In the genomic region with DNA sequence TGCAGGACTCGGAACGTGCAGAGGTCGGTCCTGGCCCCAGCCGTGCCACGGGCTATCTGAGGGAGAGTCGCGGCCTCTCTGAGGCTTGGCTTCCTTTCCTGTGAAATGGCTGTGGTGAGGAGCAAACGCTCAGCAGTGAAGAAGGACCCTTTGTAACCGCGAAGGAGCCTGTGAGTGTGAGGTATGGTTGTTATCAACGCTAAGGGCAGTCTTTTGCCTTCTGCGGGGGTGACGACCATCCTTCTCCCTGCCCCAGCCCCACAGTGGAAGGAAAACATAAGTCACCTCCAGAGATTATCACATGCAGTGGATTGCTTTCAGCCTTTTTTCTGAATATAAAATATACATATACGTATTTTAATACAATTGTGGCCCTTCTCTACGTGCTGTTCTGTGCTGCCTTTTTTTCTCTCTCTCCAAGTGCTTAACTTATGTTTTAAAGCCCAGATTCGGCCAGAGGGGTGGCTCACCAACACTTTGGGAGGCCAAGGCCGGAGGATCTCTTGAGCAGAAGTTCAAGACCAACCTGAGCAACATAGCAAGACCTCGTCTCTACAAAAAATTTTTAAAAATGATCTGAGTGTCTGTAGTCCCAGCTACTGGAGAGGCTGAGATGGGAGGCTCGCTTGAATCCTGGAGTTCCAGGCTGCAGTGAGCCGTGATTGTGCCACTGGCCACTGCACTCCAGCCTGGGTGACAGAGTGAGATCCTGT, we compare ENCODE assay signal across 8 cellular contexts. TPM values are rescaled to one million over a fixed set of nuclear protein-coding genes. Genes with fewer than 3 reads are reported as not detected.
A peak's percentile ranks its signal among the peaks of the same experiment; 100 is the strongest.
DNase-seq lines count a peak whose midpoint lies in the region; ATAC-seq and TF ChIP-seq lines count a peak whose summit lies in the region.

No MANE protein-coding gene starts in this region.

- ATAC-seq in central memory CD8-positive, alpha-beta T cell (replicated peaks; ENCODE audit: extremely low read depth, poor library complexity, severe bottlenecking), result no peak
- peak; percentile 1 to 9 (median 3) for ATAC-seq in natural killer cell
- ATAC-seq in HG03378 (IDR thresholded peaks at IDR 0.05; ENCODE audit: unreplicated experiment), result no peak
- no peak for ATAC-seq in GM19397 (IDR thresholded peaks at IDR 0.05; ENCODE audit: unreplicated experiment)

- H2AFZ ChIP-seq in KMS-11 (ENCODE audit: low read depth), result peak overlapping the region; percentile 96

- CTCF ChIA-PET in BJ (lab: Yijun Ruan, JAX), result interaction anchor here (0.5 to 24.9 kb wide), 24 partner anchors 11 to 323 kb away, joined by 3 to 974 read pairs (median 6); partner anchors contain the start of genes ACVRL1, ATG101, SMIM41 and TAMALIN

- intact Hi-C loops in natural killer cell (cut with micrococcal nuclease), result loop anchor here (1.0 to 2.0 kb wide), 2 partner anchors 18 to 97 kb away; partner anchors contain the start of gene TAMALIN

- H3K79me2 ChIP-seq in KMS-11 (ENCODE audit: insufficient read depth, low read depth), result no peaks in the 10 kb centered on the region

- no peaks in the 10 kb centered on the region for H3K27me3 ChIP-seq in BJ (ENCODE audit: control insufficient read depth, insufficient read depth, low read length)
- H3K27me3 ChIP-seq in KMS-11 (ENCODE audit: insufficient read depth, low read depth), result no peaks in the 10 kb centered on the region

- peaks cover 25% of the 10 kb centered on the region for H3K4me1 Mint-ChIP-seq in central memory CD8-positive, alpha-beta T cell
- peaks cover 35 to 44% of the 10 kb centered on the region in 2 donors for H3K4me1 Mint-ChIP-seq in natural killer cell

- POLR2A ChIA-PET in BJ (lab: Charles Lee), result no interaction called here

- H3K4me1 ChIP-seq in KMS-11 (ENCODE audit: low read depth, poor library complexity, severe bottlenecking), result peaks cover 29% of the 10 kb centered on the region

- H3K27ac ChIP-seq in KMS-11, result peak overlapping the region; percentile 63

- peaks cover 7% of the 10 kb centered on the region for H3K36me3 Mint-ChIP-seq in central memory CD8-positive, alpha-beta T cell (ENCODE audit: insufficient read depth)
- H3K36me3 Mint-ChIP-seq in natural killer cell, result no peaks in the 10 kb centered on the region

- peak overlapping the region; percentile 79 for H3K4me2 ChIP-seq in KMS-11

- H3K27ac Mint-ChIP-seq in central memory CD8-positive, alpha-beta T cell (ENCODE audit: low read depth), result peak overlapping the region; percentile 59
- peak overlapping the region; percentile 85 to 90 for H3K27ac Mint-ChIP-seq in natural killer cell

- no peaks in the 10 kb centered on the region for H3K27me3 Mint-ChIP-seq in central memory CD8-positive, alpha-beta T cell
- H3K27me3 Mint-ChIP-seq in natural killer cell (ENCODE audit: low read depth in 2 of 2), result no peaks in the 10 kb centered on the region

- DNase-seq in BJ (ENCODE audit: low read depth) (no peak), natural killer cell (no peak), NCI-H2196 (lab: John Stamatoyannopoulos, UW; ENCODE audit: unreplicated experiment) (no peak), cerebellar cortex (ENCODE audit: low spot score) (no peak)
- no peak for DNase-seq in central memory CD8-positive, alpha-beta T cell (ENCODE audit: low spot score in 2 of 2)

- H3K4me3 ChIP-seq in BJ (ENCODE audit: low read depth, low read length) (peak overlapping the region; percentile 61), KMS-11 (IDR thresholded peaks at IDR 0.05; ENCODE audit: insufficient read depth, low read depth, low read length) (no peak overlapping the region)

- no peaks in the 10 kb centered on the region for H4K20me1 ChIP-seq in KMS-11 (ENCODE audit: insufficient read depth)

- H3K36me3 ChIP-seq in BJ (ENCODE audit: control insufficient read depth, insufficient read depth, low read length) (no peaks in the 10 kb centered on the region), KMS-11 (ENCODE audit: insufficient read depth) (no peaks in the 10 kb centered on the region)

- H3K9ac ChIP-seq in KMS-11, result peak overlapping the region; percentile 39; the same call in 1 of the 2 replicates

- no peaks in the 10 kb centered on the region for H3K9me3 Mint-ChIP-seq in central memory CD8-positive, alpha-beta T cell
- H3K9me3 Mint-ChIP-seq in natural killer cell, result no peaks in the 10 kb centered on the region

- H3K4me3 Mint-ChIP-seq in central memory CD8-positive, alpha-beta T cell, result peak overlapping the region; percentile 74
- H3K4me3 Mint-ChIP-seq in natural killer cell, result peak overlapping the region; percentile 94

- TF ChIP-seq CTCF in BJ (IDR thresholded peaks at IDR 0.05; ENCODE audit: insufficient read depth, low read depth, low read length) (no peak), KMS-11 (conservative IDR thresholded peaks at IDR 0.05; ENCODE audit: low read depth, low read length) (peak; percentile 55), natural killer cell (IDR thresholded peaks at IDR 0.05) (peak; percentile 47)

RNA-seq across cellular contexts. Expression of gene TAMALIN, which starts 17.4 kb away (rescaled TPM):
- polyA plus RNA-seq in BJ (2011; rRNA removed), result 0.96 and 1.3 TPM in 2 replicates
- polyA minus RNA-seq in BJ (2011; rRNA and poly(A)+ RNA removed), result 0.38 and 0.46 TPM in 2 replicates
- total RNA-seq in natural killer cell, result 100 to 1,000 TPM; 403 to 663 (median 424) TPM

RNA-seq across cellular contexts. Expression of gene NR4A1, which starts 27.1 kb away (rescaled TPM):
- 9.8 and 18.6 TPM in 2 replicates for polyA plus RNA-seq in BJ (2011; rRNA removed)
- polyA minus RNA-seq in BJ (2011; rRNA and poly(A)+ RNA removed), result 17.9 and 21.8 TPM in 2 replicates
- 100 to 1,000 TPM in 1 of 3 donors, 10 to 100 TPM in 2; 72.5 to 177 (median 96.7) TPM for total RNA-seq in natural killer cell

RNA-seq across cellular contexts. Expression of gene ATG101, which starts 45.6 kb away (rescaled TPM):
- 115 and 163 TPM in 2 replicates for polyA plus RNA-seq in BJ (2011; rRNA removed)
- 68.6 and 88.6 TPM in 2 replicates for polyA minus RNA-seq in BJ (2011; rRNA and poly(A)+ RNA removed)
- 10 to 100 TPM; 18.6 to 32.8 (median 23.3) TPM for total RNA-seq in natural killer cell

RNA-seq across cellular contexts. Expression of gene SMIM41, which starts 55.4 kb away (rescaled TPM):
- 0.05 TPM in 1 of 2 replicates, not detected in the other for polyA plus RNA-seq in BJ (2011; rRNA removed)
- polyA minus RNA-seq in BJ (2011; rRNA and poly(A)+ RNA removed), result not detected in 2 replicates
- not detected for total RNA-seq in natural killer cell

Comparison
In these comparisons a context has a peak if more than half of its experiments do, and no peak if none do; other contexts are left out.
1. ATAC-seq: peak in natural killer cell (3 of 3); none in central memory CD8-positive, alpha-beta T cell (single experiment), HG03378 (single experiment) and GM19397 (single experiment).